Comparison of ENCODE assay signal across 24 cellular contexts in the genomic region with DNA sequence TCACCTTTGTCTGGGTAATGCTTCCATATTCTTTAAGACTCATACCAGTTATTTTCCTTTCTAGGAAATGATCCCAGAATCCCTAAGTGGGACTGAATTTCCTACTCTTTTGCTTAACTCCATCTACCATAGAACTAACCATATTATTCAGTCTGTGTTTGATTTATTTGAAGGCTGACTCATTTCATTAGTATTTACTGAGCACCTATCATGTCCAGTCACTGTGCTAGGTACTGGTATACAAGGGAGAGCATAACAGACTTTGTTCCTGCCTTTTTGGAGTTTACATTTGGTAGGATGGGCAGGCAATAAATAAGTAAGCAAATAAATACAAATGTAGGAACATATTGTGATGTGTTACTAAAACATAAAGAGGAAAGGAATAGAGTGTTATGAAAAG. TPM values are rescaled to one million over a fixed set of nuclear protein-coding genes. Genes with fewer than 3 reads are reported as not detected.
A peak's percentile ranks its signal among the peaks of the same experiment; 100 is the strongest.
DNase-seq lines count a peak whose midpoint lies in the region; ATAC-seq, FAIRE-seq and TF ChIP-seq lines count a peak whose summit lies in the region.
"Had no signal": no experiment of that assay in that cellular context is flagged by ENCODE, and none has a peak within 500 bp of the region (broad histone marks: within the 10 kb centered on the region; RNA-seq: fewer than 3 reads in every experiment).

No MANE protein-coding gene starts in this region.

- H4K5ac ChIP-seq in IMR-90 (ENCODE audit: low read depth, low read length), result no peak overlapping the region

- peak overlapping the region; percentile 55; the same call in 1 of the 2 replicates for H3K14ac ChIP-seq in IMR-90 (replicated peaks; ENCODE audit: low read depth, low read length)

- peaks cover 25% of the 10 kb centered on the region for H3K4me1 ChIP-seq in IMR-90 (ENCODE audit: control insufficient read depth, insufficient read depth, low read length)
- H3K4me1 ChIP-seq in GM12878 (ENCODE audit: control insufficient read depth, insufficient read depth, low read length), result peaks cover 21% of the 10 kb centered on the region
- H3K4me1 ChIP-seq in smooth muscle cell (ENCODE audit: low read depth), result peaks cover 8% of the 10 kb centered on the region

- no peak overlapping the region for H3K4me2 ChIP-seq in IMR-90 (ENCODE audit: low read depth, low read length)
- H3K4me2 ChIP-seq in GM12878 (ENCODE audit: control insufficient read depth, insufficient read depth), result no peak overlapping the region
- H3K4me2 ChIP-seq in smooth muscle cell, result no peak overlapping the region

- peak overlapping the region; percentile 29; the same call in 1 of the 2 replicates for H3K23ac ChIP-seq in IMR-90 (ENCODE audit: low read depth, low read length)

- intact Hi-C loops in IMR-90 (cut with micrococcal nuclease), result no loop called here
- intact Hi-C loops in GM12878 (cut with micrococcal nuclease; ENCODE audit: unreplicated experiment), result no loop called here

- H2AK5ac ChIP-seq in IMR-90 (ENCODE audit: low read depth, low read length), result no peak overlapping the region

- H3K36me3 ChIP-seq in IMR-90 (ENCODE audit: control insufficient read depth, insufficient read depth, low read length) (peaks cover 9% of the 10 kb centered on the region), GM12878 (ENCODE audit: control insufficient read depth in 2 of 2, insufficient read depth in 2 of 2, low read length in 1 of 2) (peaks cover 0 to 6% of the 10 kb centered on the region in 2 experiments; a peak in 2 of 4 replicates), smooth muscle cell (ENCODE audit: low read depth) (no peaks in the 10 kb centered on the region)

- H3K79me2 ChIP-seq in GM12878 (ENCODE audit: control insufficient read depth, insufficient read depth, low read length), result no peaks in the 10 kb centered on the region
- H3K79me2 ChIP-seq in smooth muscle cell (ENCODE audit: low read depth), result no peaks in the 10 kb centered on the region

- no peak for FAIRE-seq in GM12878 (lab: Jason Lieb, UNC)
- FAIRE-seq: G401.6 had no signal

- H3K27ac ChIP-seq in IMR-90 (ENCODE audit: insufficient read depth, low read length), result no peak overlapping the region
- no peak overlapping the region for H3K27ac ChIP-seq in GM12878 (ENCODE audit: control insufficient read depth, insufficient read depth)
- H3K27ac ChIP-seq in smooth muscle cell (ENCODE audit: low read depth), result peak overlapping the region; percentile 37
- H3K27ac ChIP-seq: coronary artery, spleen had no signal

- POLR2A ChIA-PET in IMR-90 (lab: Charles Lee; ENCODE audit: unreplicated experiment) (interaction anchor here (1.3 kb wide), 1 partner anchor 16 kb away, joined by 4 read pairs; the partner anchor contains the start of gene SPAG8), GM12878 (lab: Charles Lee) (no interaction called here)

- no peaks in the 10 kb centered on the region for H3F3A ChIP-seq in smooth muscle cell (ENCODE audit: low read depth)

- no peak overlapping the region for H3K56ac ChIP-seq in IMR-90 (ENCODE audit: extremely low read depth, insufficient read depth, low read length)

- H3K4ac ChIP-seq in IMR-90 (ENCODE audit: low read depth, low read length), result no peak overlapping the region

- H2BK20ac ChIP-seq in IMR-90 (ENCODE audit: low read depth, low read length), result 0 out of 2 replicates have a peak overlapping the region, but pooled peaks have one; percentile 24

- H3K9ac ChIP-seq in IMR-90 (ENCODE audit: low read depth, low read length), result no peak overlapping the region
- no peak overlapping the region for H3K9ac ChIP-seq in GM12878 (ENCODE audit: control insufficient read depth, insufficient read depth, low read length)
- no peak overlapping the region for H3K9ac ChIP-seq in smooth muscle cell (ENCODE audit: low read depth)

- no peak overlapping the region for H3K18ac ChIP-seq in IMR-90 (ENCODE audit: low read depth, low read length)

- no peaks in the 10 kb centered on the region for H3K9me3 ChIP-seq in IMR-90 (ENCODE audit: control insufficient read depth, insufficient read depth, low read length)
- no peaks in the 10 kb centered on the region for H3K9me3 ChIP-seq in GM12878 (replicated peaks; ENCODE audit: control insufficient read depth, insufficient read depth, low read length)
- no peaks in the 10 kb centered on the region for H3K9me3 ChIP-seq in smooth muscle cell (replicated peaks; ENCODE audit: low read depth)
- H3K9me3 ChIP-seq: spleen had no signal

- H3K4me3 ChIP-seq in IMR-90 (ENCODE audit: insufficient read depth, low read depth, low read length), result no peak overlapping the region
- no peak overlapping the region for H3K4me3 ChIP-seq in GM12878
- no peak overlapping the region for H3K4me3 ChIP-seq in smooth muscle cell
- H3K4me3 ChIP-seq: coronary artery, spleen had no signal

- CTCF ChIA-PET in IMR-90 (lab: Yijun Ruan, JAX), result interaction anchor here (0.5 to 1.0 kb wide), 2 partner anchors 31 to 372 kb away, joined by 3 read pairs; no protein-coding TSS in a partner anchor
- CTCF ChIA-PET in GM12878 (lab: Yijun Ruan, JAX), result interaction anchor here (3.3 kb wide), 1 partner anchor 30 kb away, joined by 14 read pairs; no protein-coding TSS in a partner anchor

- H4K8ac ChIP-seq in IMR-90 (ENCODE audit: low read depth in 2 of 2, low read length in 2 of 2), result no peak overlapping the region

- no peak overlapping the region; the same call in 1 of the 2 replicates for H2BK120ac ChIP-seq in IMR-90 (ENCODE audit: low read depth, low read length)

- H3K79me1 ChIP-seq in IMR-90 (ENCODE audit: low read depth in 1 of 2, low read length in 2 of 2), result peaks cover 27 to 67% of the 10 kb centered on the region in 2 experiments

- TF ChIP-seq POLR2A in IMR-90 (IDR thresholded peaks at IDR 0.05; ENCODE audit: low read depth, low read length), result no peak
- TF ChIP-seq POLR2A in GM12878 (IDR thresholded peaks at IDR 0.05; ENCODE audit: low read depth, low read length), result no peak

- H2AFZ ChIP-seq in IMR-90 (replicated peaks; ENCODE audit: low read length, poor library complexity) (no peak overlapping the region), GM12878 (ENCODE audit: control insufficient read depth, low read depth, low read length) (no peak overlapping the region), smooth muscle cell (ENCODE audit: low read depth) (no peak overlapping the region)

- in situ Hi-C loops in IMR-90 (cut with MboI; ENCODE audit: low sequenced_read_pairs) (no loop called here), GM12878 (cut with MboI) (no loop called here)

- H2BK5ac ChIP-seq in IMR-90 (ENCODE audit: low read depth, low read length, poor library complexity, severe bottlenecking), result no peak overlapping the region

- SMC1A ChIA-PET in GM12878 (lab: Charles Lee; ENCODE audit: uncharacterized antibody, unreplicated experiment), result no interaction called here

- dilution Hi-C loops in IMR-90 (cut with HindIII; ENCODE audit: low sequenced_read_pairs, unreplicated experiment), result no loop called here

- no TSS peak for BruUV-seq in IMR-90 (replicated peaks; lab: Mats Ljungman, UMichigan)
- no TSS peak for BruUV-seq in GM12878 (replicated peaks; lab: Mats Ljungman, UMichigan)

- H3K9me1 ChIP-seq in IMR-90 (ENCODE audit: insufficient read depth, low read length), result peaks cover 54% of the 10 kb centered on the region

- no peak overlapping the region; the same call in 2 of the 3 replicates for H2BK15ac ChIP-seq in IMR-90 (ENCODE audit: low read depth, low read length)

- no peak for TF ChIP-seq EP300 in GM12878 (IDR thresholded peaks at IDR 0.05; ENCODE audit: borderline replicate concordance in 1 of 2, control insufficient read depth in 1 of 2, low read depth in 2 of 2, low read length in 2 of 2)

- no peaks in the 10 kb centered on the region for H3K27me3 ChIP-seq in IMR-90 (ENCODE audit: control insufficient read depth, insufficient read depth, low read length)
- no peaks in the 10 kb centered on the region for H3K27me3 ChIP-seq in GM12878 (replicated peaks in 1 of 2; ENCODE audit: control insufficient read depth in 2 of 2, insufficient read depth in 2 of 2, low read length in 1 of 2)
- no peaks in the 10 kb centered on the region for H3K27me3 ChIP-seq in smooth muscle cell (ENCODE audit: low read depth)

- peak; percentile 22 for DNase-seq in IMR-90
- no peak for DNase-seq in GM12878 (ENCODE audit: low read depth, low spot score)
- no peak for DNase-seq in smooth muscle cell (lab: John Stamatoyannopoulos, UW; ENCODE audit: unreplicated experiment)
- DNase-seq in NCI-H1436 treated with DMSO at 0.1 percent for 48 hours (lab: John Stamatoyannopoulos, UW), result no peak
- DNase-seq: activated T-cell treated with anti-CD3 and anti-CD28 coated beads, Interleukin-2, amount 50 U/mL, for 1 hour; amniotic stem cell; CD4-positive, alpha-beta memory T cell; DMS153; head of caudate nucleus; KBM-7; MV-4-11; naive thymus-derived CD4-positive, alpha-beta T cell; NCI-H1694 treated with DMSO at 0.1 percent for 48 hours; NCI-H69; retina; spleen; stimulated activated CD4-positive, alpha-beta T cell treated with anti-CD3 and anti-CD28 coated beads, Interleukin-4, amount 100 ng/mL, for 1 hour; stimulated activated naive CD8-positive, alpha-beta T cell treated with anti-CD3 and anti-CD28 coated beads, Interleukin-15, Interleukin-2, amounts not matched to agents 100 U/mL and 50 U/mL, for 24 hours had no signal

- H4K91ac ChIP-seq in IMR-90 (ENCODE audit: insufficient read depth, low read depth, low read length), result no peak overlapping the region

- no peak for TF ChIP-seq CTCF in IMR-90 (conservative IDR thresholded peaks at IDR 0.05; ENCODE audit: low read depth, low read length)
- no peak for TF ChIP-seq CTCF in GM12878 (IDR thresholded peaks at IDR 0.05 in 2 of 3, conservative IDR thresholded peaks at IDR 0.05 in 1 of 3; ENCODE audit: control insufficient read depth in 2 of 3, extremely low read depth in 1 of 3, insufficient read depth in 1 of 3, low read depth in 3 of 3, low read length in 3 of 3)
- TF ChIP-seq CTCF in smooth muscle cell (IDR thresholded peaks at IDR 0.05; ENCODE audit: borderline replicate concordance, insufficient read depth, poor library complexity, severe bottlenecking), result no peak

- TF ChIP-seq RAD21 in IMR-90 (IDR thresholded peaks at IDR 0.05; ENCODE audit: low read length), result no peak
- no peak for TF ChIP-seq RAD21 in GM12878 (IDR thresholded peaks at IDR 0.05; ENCODE audit: insufficient read depth, low read depth, low read length)

- H4K20me1 ChIP-seq in IMR-90 (ENCODE audit: insufficient read depth, low read length) (no peaks in the 10 kb centered on the region), GM12878 (ENCODE audit: control insufficient read depth, insufficient read depth) (no peaks in the 10 kb centered on the region), smooth muscle cell (ENCODE audit: low read depth) (no peaks in the 10 kb centered on the region)

- H2AK9ac ChIP-seq in IMR-90 (replicated peaks; ENCODE audit: low read depth, low read length, poor library complexity), result no peak overlapping the region

- RAD21 ChIA-PET in GM12878 (lab: Charles Lee; ENCODE audit: unreplicated experiment), result interaction anchor here (1.6 kb wide), 1 partner anchor 19 kb away, joined by 4 read pairs; the partner anchor contains the start of gene HINT2

- ATAC-seq in IMR-90 (ENCODE audit: low read depth) (no peak), GM12878 (no peak), GM19395 (IDR thresholded peaks at IDR 0.05; ENCODE audit: unreplicated experiment) (no peak)
- ATAC-seq: left lobe of liver; naive thymus-derived CD4-positive, alpha-beta T cell; stimulated activated naive CD8-positive, alpha-beta T cell treated with anti-CD3 and anti-CD28 coated beads, Interleukin-15, Interleukin-2, amounts not matched to agents 100 U/mL and 50 U/mL, for 24 hours had no signal

RNA-seq across cellular contexts. Expression of gene NPR2, which starts 4.3 kb away (rescaled TPM):
- 5.2 and 6.4 TPM in 2 replicates for total RNA-seq in IMR-90 (2012; rRNA removed)
- 29.9 and 35.7 TPM in 2 replicates for polyA plus RNA-seq in IMR-90 (2012; rRNA removed)
- 12.3 and 21.9 TPM in 2 replicates for polyA plus RNA-seq in IMR-90 (2012; cell fraction: cytosol; rRNA removed)
- polyA plus RNA-seq in IMR-90 (2012; cell fraction: nucleus; rRNA removed; ENCODE audit: low replicate concordance), result 47.1 and 127 TPM in 2 replicates
- total RNA-seq in GM12878 (2013; cell fraction: nucleolus; rRNA removed), result 19.8 and 30.5 TPM in 2 replicates
- total RNA-seq in GM12878 (2014; rRNA removed), result 4.1 and 4.3 TPM in 2 replicates
- total RNA-seq in GM12878 (2014; rRNA removed; fragmentation: Illumina TruSeq; extraction: Trizol), result 4.2 and 5.2 TPM in 2 replicates
- total RNA-seq in GM12878 (2021), result 7.4 and 8.6 TPM in 2 replicates
- 3.8 TPM for polyA plus RNA-seq in GM12878 (2011; ENCODE audit: low read depth)
- polyA plus RNA-seq in GM12878 (2011; rRNA removed), result 18.0 and 20.9 TPM in 2 replicates
- polyA plus RNA-seq in GM12878 (2011; cell fraction: cytosol; rRNA removed), result 10.5 and 13.3 TPM in 2 replicates
- polyA plus RNA-seq in GM12878 (2011; cell fraction: nucleus; rRNA removed), result 150 and 187 TPM in 2 replicates
- 4.8 and 8.2 TPM in 2 replicates for polyA plus RNA-seq in GM12878 (2012)
- 7.7 and 9.2 TPM in 2 replicates for polyA plus RNA-seq in GM12878 (2014; fragmentation: Illumina TruSeq; extraction: Trizol)
- 1 to 10 TPM; 6.7 to 7.1 TPM for polyA plus RNA-seq in GM12878 (2014; fragmentation: Nextera tagmentation; extraction: Ambion mirVana)
- polyA plus RNA-seq in GM12878 (2014; rRNA removed), result 7.0 and 8.5 TPM in 2 replicates
- polyA plus RNA-seq in GM12878 (2016; fragmentation: Nextera tagmentation; extraction: Ambion mirVana), result 1 to 10 TPM; 2.0 to 2.4 TPM
- polyA minus RNA-seq in GM12878 (2011; rRNA and poly(A)+ RNA removed), result 9.1 and 10.7 TPM in 2 replicates
- polyA minus RNA-seq in GM12878 (2011; cell fraction: cytosol; rRNA and poly(A)+ RNA removed), result 1.8 and 1.9 TPM in 2 replicates
- 21.6 and 27.8 TPM in 2 replicates for polyA minus RNA-seq in GM12878 (2011; cell fraction: nucleus; rRNA and poly(A)+ RNA removed)
- total RNA-seq in smooth muscle cell, result 19.4 and 24.8 TPM in 2 replicates
- 16.4 and 20.1 TPM in 2 replicates for polyA plus RNA-seq in smooth muscle cell

RNA-seq across cellular contexts. Expression of gene SPAG8, which starts 16.4 kb away (rescaled TPM):
- total RNA-seq in IMR-90 (2012; rRNA removed), result 0.28 and 0.72 TPM in 2 replicates
- 0.62 and 0.84 TPM in 2 replicates for polyA plus RNA-seq in IMR-90 (2012; rRNA removed)
- polyA plus RNA-seq in IMR-90 (2012; cell fraction: cytosol; rRNA removed), result 0.35 and 0.49 TPM in 2 replicates
- 4.4 and 5.1 TPM in 2 replicates for polyA plus RNA-seq in IMR-90 (2012; cell fraction: nucleus; rRNA removed; ENCODE audit: low replicate concordance)
- total RNA-seq in GM12878 (2013; cell fraction: nucleolus; rRNA removed), result 6.6 and 6.7 TPM in 2 replicates
- 1.1 and 1.3 TPM in 2 replicates for total RNA-seq in GM12878 (2014; rRNA removed)
- 0.28 and 0.72 TPM in 2 replicates for total RNA-seq in GM12878 (2014; rRNA removed; fragmentation: Illumina TruSeq; extraction: Trizol)
- total RNA-seq in GM12878 (2021), result 0.72 and 0.98 TPM in 2 replicates
- 1.1 TPM for polyA plus RNA-seq in GM12878 (2011; ENCODE audit: low read depth)
- 0.86 and 0.95 TPM in 2 replicates for polyA plus RNA-seq in GM12878 (2011; rRNA removed)
- 0.25 and 0.42 TPM in 2 replicates for polyA plus RNA-seq in GM12878 (2011; cell fraction: cytosol; rRNA removed)
- 4.1 and 5.9 TPM in 2 replicates for polyA plus RNA-seq in GM12878 (2011; cell fraction: nucleus; rRNA removed)
- 0.73 and 1.2 TPM in 2 replicates for polyA plus RNA-seq in GM12878 (2012)
- polyA plus RNA-seq in GM12878 (2014; fragmentation: Illumina TruSeq; extraction: Trizol), result 0.47 and 1.4 TPM in 2 replicates
- under 1 TPM; 0.40 to 0.55 TPM for polyA plus RNA-seq in GM12878 (2014; fragmentation: Nextera tagmentation; extraction: Ambion mirVana)
- polyA plus RNA-seq in GM12878 (2014; rRNA removed), result 0.65 and 1.2 TPM in 2 replicates
- polyA plus RNA-seq in GM12878 (2016; fragmentation: Nextera tagmentation; extraction: Ambion mirVana), result under 1 TPM; 0.77 to 0.91 TPM
- polyA minus RNA-seq in GM12878 (2011; rRNA and poly(A)+ RNA removed), result 0.66 and 0.67 TPM in 2 replicates
- not detected in 2 replicates for polyA minus RNA-seq in GM12878 (2011; cell fraction: cytosol; rRNA and poly(A)+ RNA removed)
- polyA minus RNA-seq in GM12878 (2011; cell fraction: nucleus; rRNA and poly(A)+ RNA removed), result 1.7 TPM in 2 replicates
- total RNA-seq in smooth muscle cell, result 0.85 TPM in 1 of 2 replicates, not detected in the other
- 0.44 and 1.2 TPM in 2 replicates for polyA plus RNA-seq in smooth muscle cell

RNA-seq across cellular contexts. Expression of gene HINT2, which starts 19.1 kb away (rescaled TPM):
- 6.7 and 7.5 TPM in 2 replicates for total RNA-seq in IMR-90 (2012; rRNA removed)
- 17.4 and 20.6 TPM in 2 replicates for polyA plus RNA-seq in IMR-90 (2012; rRNA removed)
- polyA plus RNA-seq in IMR-90 (2012; cell fraction: cytosol; rRNA removed), result 26.5 and 46.4 TPM in 2 replicates
- 10.9 and 11.6 TPM in 2 replicates for polyA plus RNA-seq in IMR-90 (2012; cell fraction: nucleus; rRNA removed; ENCODE audit: low replicate concordance)
- total RNA-seq in GM12878 (2013; cell fraction: nucleolus; rRNA removed), result 10.5 and 11.9 TPM in 2 replicates
- 49.4 and 56.9 TPM in 2 replicates for total RNA-seq in GM12878 (2014; rRNA removed)
- 40.7 and 41.0 TPM in 2 replicates for total RNA-seq in GM12878 (2014; rRNA removed; fragmentation: Illumina TruSeq; extraction: Trizol)
- 59.2 and 59.9 TPM in 2 replicates for total RNA-seq in GM12878 (2021)
- polyA plus RNA-seq in GM12878 (2011; ENCODE audit: low read depth), result 51.4 TPM
- polyA plus RNA-seq in GM12878 (2011; rRNA removed), result 27.6 and 33.3 TPM in 2 replicates
- 47.7 and 57.0 TPM in 2 replicates for polyA plus RNA-seq in GM12878 (2011; cell fraction: cytosol; rRNA removed)
- 39.9 and 43.2 TPM in 2 replicates for polyA plus RNA-seq in GM12878 (2011; cell fraction: nucleus; rRNA removed)
- 43.3 and 44.0 TPM in 2 replicates for polyA plus RNA-seq in GM12878 (2012)
- polyA plus RNA-seq in GM12878 (2014; fragmentation: Illumina TruSeq; extraction: Trizol), result 46.0 and 46.6 TPM in 2 replicates
- 10 to 100 TPM; 12.1 to 32.0 TPM for polyA plus RNA-seq in GM12878 (2014; fragmentation: Nextera tagmentation; extraction: Ambion mirVana)
- 65.0 and 69.1 TPM in 2 replicates for polyA plus RNA-seq in GM12878 (2014; rRNA removed)
- 100 to 1,000 TPM; 130 to 144 TPM for polyA plus RNA-seq in GM12878 (2016; fragmentation: Nextera tagmentation; extraction: Ambion mirVana)
- polyA minus RNA-seq in GM12878 (2011; rRNA and poly(A)+ RNA removed), result 9.6 and 18.8 TPM in 2 replicates
- 4.7 and 5.1 TPM in 2 replicates for polyA minus RNA-seq in GM12878 (2011; cell fraction: cytosol; rRNA and poly(A)+ RNA removed)
- 14.9 and 15.4 TPM in 2 replicates for polyA minus RNA-seq in GM12878 (2011; cell fraction: nucleus; rRNA and poly(A)+ RNA removed)
- 7.7 and 20.4 TPM in 2 replicates for total RNA-seq in smooth muscle cell
- polyA plus RNA-seq in smooth muscle cell, result 66.7 and 67.8 TPM in 2 replicates

RNA-seq across cellular contexts. Expression of gene FAM221B, which starts 32.8 kb away (rescaled TPM):
- total RNA-seq in IMR-90 (2012; rRNA removed) (not detected in 2 replicates), GM12878 (2014; rRNA removed) (not detected in 2 replicates), GM12878 (2014; rRNA removed; fragmentation: Illumina TruSeq; extraction: Trizol) (not detected in 2 replicates), GM12878 (2021) (not detected in 2 replicates), smooth muscle cell (not detected in 2 replicates)
- polyA plus RNA-seq in IMR-90 (2012; rRNA removed) (not detected in 2 replicates), GM12878 (2011; rRNA removed) (0.07 TPM in 1 of 2 replicates, not detected in the other), GM12878 (2014; fragmentation: Illumina TruSeq; extraction: Trizol) (not detected in 2 replicates), GM12878 (2014; fragmentation: Nextera tagmentation; extraction: Ambion mirVana) (under 1 TPM in 1 of 2 experiments, not detected in 1; 0.02 TPM), GM12878 (2014; rRNA removed) (0.03 TPM in 1 of 2 replicates, not detected in the other), GM12878 (2016; fragmentation: Nextera tagmentation; extraction: Ambion mirVana) (under 1 TPM; 0.04 to 0.12 TPM), smooth muscle cell (not detected in 2 replicates)
- not detected in 2 replicates for polyA plus RNA-seq in IMR-90 (2012; cell fraction: cytosol; rRNA removed)
- polyA plus RNA-seq in IMR-90 (2012; cell fraction: nucleus; rRNA removed; ENCODE audit: low replicate concordance), result not detected in 2 replicates
- 0.42 TPM in 1 of 2 replicates, not detected in the other for total RNA-seq in GM12878 (2013; cell fraction: nucleolus; rRNA removed)
- not detected for polyA plus RNA-seq in GM12878 (2011; ENCODE audit: low read depth)
- 0.05 and 0.06 TPM in 2 replicates for polyA plus RNA-seq in GM12878 (2011; cell fraction: cytosol; rRNA removed)
- 0.44 and 0.51 TPM in 2 replicates for polyA plus RNA-seq in GM12878 (2011; cell fraction: nucleus; rRNA removed)
- 0.05 TPM in 1 of 2 replicates, not detected in the other for polyA plus RNA-seq in GM12878 (2012)
- not detected in 2 replicates for polyA minus RNA-seq in GM12878 (2011; rRNA and poly(A)+ RNA removed)
- polyA minus RNA-seq in GM12878 (2011; cell fraction: cytosol; rRNA and poly(A)+ RNA removed), result not detected in 2 replicates
- not detected in 2 replicates for polyA minus RNA-seq in GM12878 (2011; cell fraction: nucleus; rRNA and poly(A)+ RNA removed)
- total RNA-seq: CD4-positive, alpha-beta memory T cell; left lobe of liver; mesenteric fat pad; omental fat pad; spleen had no signal
- polyA plus RNA-seq: CD4-positive, alpha-beta memory T cell; naive thymus-derived CD4-positive, alpha-beta T cell; spleen had no signal

RNA-seq across cellular contexts. Expression of gene TMEM8B, which starts 33.3 kb away (rescaled TPM):
- total RNA-seq in IMR-90 (2012; rRNA removed) (0.56 and 0.72 TPM in 2 replicates), GM12878 (2014; rRNA removed) (2.0 and 2.3 TPM in 2 replicates), GM12878 (2014; rRNA removed; fragmentation: Illumina TruSeq; extraction: Trizol) (0.58 and 1.0 TPM in 2 replicates), GM12878 (2021) (7.4 and 7.6 TPM in 2 replicates), smooth muscle cell (4.5 and 4.9 TPM in 2 replicates)
- polyA plus RNA-seq in IMR-90 (2012; rRNA removed) (8.2 and 8.3 TPM in 2 replicates), GM12878 (2011; rRNA removed) (2.0 and 3.7 TPM in 2 replicates), GM12878 (2014; fragmentation: Illumina TruSeq; extraction: Trizol) (0.93 and 2.0 TPM in 2 replicates), GM12878 (2014; fragmentation: Nextera tagmentation; extraction: Ambion mirVana) (under 1 TPM; 0.19 to 0.71 TPM), GM12878 (2014; rRNA removed) (4.8 and 5.4 TPM in 2 replicates), GM12878 (2016; fragmentation: Nextera tagmentation; extraction: Ambion mirVana) (1 to 10 TPM; 2.7 to 4.3 TPM), smooth muscle cell (12.4 and 18.7 TPM in 2 replicates)
- 4.6 and 10.5 TPM in 2 replicates for polyA plus RNA-seq in IMR-90 (2012; cell fraction: cytosol; rRNA removed)
- polyA plus RNA-seq in IMR-90 (2012; cell fraction: nucleus; rRNA removed; ENCODE audit: low replicate concordance), result 24.1 and 54.4 TPM in 2 replicates
- 10.5 and 11.7 TPM in 2 replicates for total RNA-seq in GM12878 (2013; cell fraction: nucleolus; rRNA removed)
- polyA plus RNA-seq in GM12878 (2011; ENCODE audit: low read depth), result 3.7 TPM
- 4.1 and 4.5 TPM in 2 replicates for polyA plus RNA-seq in GM12878 (2011; cell fraction: cytosol; rRNA removed)
- polyA plus RNA-seq in GM12878 (2011; cell fraction: nucleus; rRNA removed), result 23.6 and 24.8 TPM in 2 replicates
- polyA plus RNA-seq in GM12878 (2012), result 7.5 and 9.6 TPM in 2 replicates
- 3.5 and 5.6 TPM in 2 replicates for polyA minus RNA-seq in GM12878 (2011; rRNA and poly(A)+ RNA removed)
- polyA minus RNA-seq in GM12878 (2011; cell fraction: cytosol; rRNA and poly(A)+ RNA removed), result 2.5 and 2.6 TPM in 2 replicates
- 3.6 and 7.2 TPM in 2 replicates for polyA minus RNA-seq in GM12878 (2011; cell fraction: nucleus; rRNA and poly(A)+ RNA removed)
